22 cellular contexts compared by ENCODE assay signal in the genomic region with DNA sequence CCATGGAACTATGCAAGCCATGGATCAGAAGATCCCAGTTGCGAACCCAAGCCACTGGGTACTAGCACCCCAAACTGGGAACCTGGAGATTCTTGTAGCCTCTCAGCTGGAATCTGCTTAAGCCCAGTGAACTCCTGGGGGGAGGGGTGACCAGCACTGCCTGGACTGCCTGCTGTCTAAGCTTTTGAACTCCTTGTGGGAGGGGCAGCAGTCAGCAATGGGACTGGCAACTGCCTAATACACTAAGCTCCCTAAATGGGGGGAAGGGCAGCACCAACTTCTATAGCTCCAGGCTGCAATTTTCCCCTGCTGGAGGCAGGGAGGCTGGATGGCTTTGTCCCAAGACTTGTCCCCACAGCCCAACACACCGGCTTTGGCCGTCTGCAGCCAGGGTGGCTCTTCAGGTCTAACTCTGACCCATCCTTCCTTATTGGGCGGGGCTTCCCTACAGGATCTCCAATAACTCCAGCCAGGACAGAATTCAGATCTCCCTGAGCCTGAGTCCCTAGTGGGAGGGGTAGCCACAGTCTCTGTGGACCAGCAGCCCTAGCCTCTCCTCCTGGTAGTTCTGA.
DNase-seq lines count a peak whose midpoint lies in the region; ATAC-seq, FAIRE-seq and TF ChIP-seq lines count a peak whose summit lies in the region.
"Had no signal": no experiment of that assay in that cellular context is flagged by ENCODE, and none has a peak within 500 bp of the region (broad histone marks: within the 10 kb centered on the region; RNA-seq: fewer than 3 reads in every experiment).

No MANE protein-coding gene starts in this region.

- no peak overlapping the region for H3K27ac Mint-ChIP-seq in CD8-positive, alpha-beta T cell
- H3K27ac Mint-ChIP-seq: B cell; CD4-positive, CD25-positive, alpha-beta regulatory T cell; CD8-positive, alpha-beta memory T cell; GM23338; H9 had no signal

- peak; percentile 73 for DNase-seq in NCI-H82 (lab: John Stamatoyannopoulos, UW)
- DNase-seq in NCI-H82 treated with DMSO at 0.1 percent for 48 hours (lab: John Stamatoyannopoulos, UW; ENCODE audit: unreplicated experiment), result no peak
- peak; percentile 16 for DNase-seq in kidney
- DNase-seq in upper lobe of right lung, result peak; percentile 52
- no peak for DNase-seq in CD8-positive, alpha-beta T cell
- DNase-seq: CD4-positive, CD25-positive, alpha-beta regulatory T cell; CD8-positive, alpha-beta memory T cell; DMS 273 treated with DMSO at 0.1 percent for 48 hours; DMS79; EL; GF-D8; H9 had no signal

- H3K36me3 ChIP-seq in kidney (ENCODE audit: control insufficient read depth in 1 of 2, insufficient read depth in 2 of 2, low read length in 2 of 2), result no peaks in the 10 kb centered on the region
- no peaks in the 10 kb centered on the region for H3K36me3 ChIP-seq in upper lobe of right lung
- no peaks in the 10 kb centered on the region for H3K36me3 ChIP-seq in CD8-positive, alpha-beta T cell (ENCODE audit: insufficient read depth, low read length)
- H3K36me3 ChIP-seq: BLaER1 had no signal

- H3K9ac ChIP-seq in kidney (ENCODE audit: low read length in 2 of 2), result no peak overlapping the region
- H3K9ac ChIP-seq: BLaER1 had no signal

- H3K4me3 Mint-ChIP-seq in CD8-positive, alpha-beta T cell, result no peak overlapping the region
- H3K4me3 Mint-ChIP-seq: B cell; CD4-positive, CD25-positive, alpha-beta regulatory T cell; CD8-positive, alpha-beta memory T cell; GM23338; H9 had no signal

- intact Hi-C loops in kidney (cut with DNase I) (no loop called here), upper lobe of right lung (cut with DNase I) (no loop called here)
- intact Hi-C loops in CD8-positive, alpha-beta T cell (cut with DNase I, micrococcal nuclease), result no loop called here

- no peak overlapping the region for H3K27ac ChIP-seq in kidney (ENCODE audit: low read depth in 2 of 2, low read length in 2 of 2)
- no peak overlapping the region for H3K27ac ChIP-seq in upper lobe of right lung
- no peak overlapping the region for H3K27ac ChIP-seq in CD8-positive, alpha-beta T cell (ENCODE audit: low read depth, low read length)
- H3K27ac ChIP-seq: 22Rv1, BLaER1, C4-2B had no signal

- H3K4me1 Mint-ChIP-seq in CD8-positive, alpha-beta T cell (ENCODE audit: low read depth), result no peaks in the 10 kb centered on the region
- H3K4me1 Mint-ChIP-seq: B cell; CD4-positive, CD25-positive, alpha-beta regulatory T cell; CD8-positive, alpha-beta memory T cell; GM23338; H9 had no signal

- no peaks in the 10 kb centered on the region for H3K4me1 ChIP-seq in kidney (ENCODE audit: control insufficient read depth in 1 of 2, insufficient read depth in 1 of 2, low read depth in 1 of 2, low read length in 2 of 2)
- H3K4me1 ChIP-seq in upper lobe of right lung, result no peaks in the 10 kb centered on the region
- no peaks in the 10 kb centered on the region for H3K4me1 ChIP-seq in CD8-positive, alpha-beta T cell (ENCODE audit: insufficient read depth, low read length)
- H3K4me1 ChIP-seq: BLaER1 had no signal

- H3K27me3 ChIP-seq in upper lobe of right lung, result no peaks in the 10 kb centered on the region
- H3K27me3 ChIP-seq in CD8-positive, alpha-beta T cell (ENCODE audit: insufficient read depth, low read length), result no peaks in the 10 kb centered on the region
- H3K27me3 ChIP-seq: BLaER1 had no signal

- H3K4me3 ChIP-seq in kidney (ENCODE audit: low read length in 2 of 2), result no peak overlapping the region
- H3K4me3 ChIP-seq in upper lobe of right lung, result no peak overlapping the region
- no peak overlapping the region for H3K4me3 ChIP-seq in CD8-positive, alpha-beta T cell (ENCODE audit: low read depth, low read length)
- H3K4me3 ChIP-seq: BLaER1, GM23338 had no signal

- no peaks in the 10 kb centered on the region for H3K36me3 Mint-ChIP-seq in CD8-positive, alpha-beta T cell
- H3K36me3 Mint-ChIP-seq: CD4-positive, CD25-positive, alpha-beta regulatory T cell; CD8-positive, alpha-beta memory T cell had no signal

- no peaks in the 10 kb centered on the region for H3K27me3 Mint-ChIP-seq in CD8-positive, alpha-beta T cell (ENCODE audit: low read depth)
- H3K27me3 Mint-ChIP-seq: B cell; CD4-positive, CD25-positive, alpha-beta regulatory T cell; CD8-positive, alpha-beta memory T cell had no signal

- ATAC-seq in upper lobe of right lung (no peak), GM18511 (IDR thresholded peaks at IDR 0.05; ENCODE audit: unreplicated experiment) (no peak)
- no peak for ATAC-seq in CD8-positive, alpha-beta T cell
- ATAC-seq: GM23338, HCT116 had no signal

- TF ChIP-seq CTCF in kidney (IDR thresholded peaks at IDR 0.05; ENCODE audit: borderline replicate concordance, extremely low read depth, insufficient read depth) (no peak), upper lobe of right lung (IDR thresholded peaks at IDR 0.05) (no peak)
- no peak for TF ChIP-seq CTCF in CD8-positive, alpha-beta T cell (IDR thresholded peaks at IDR 0.05)

- CTCF ChIA-PET in CD8-positive, alpha-beta T cell (lab: Charles Lee), result no interaction called here

- FAIRE-seq in kidney (lab: Jason Lieb, UNC), result no peak
- FAIRE-seq: A204.1, D721Med, GM12891 had no signal

- H3K9me3 Mint-ChIP-seq in CD8-positive, alpha-beta T cell, result peaks cover 25% of the 10 kb centered on the region

- POLR2A ChIA-PET in CD8-positive, alpha-beta T cell (lab: Charles Lee), result no interaction called here

- H3K9me3 ChIP-seq in kidney (ENCODE audit: control insufficient read depth in 1 of 2, low read length in 2 of 2), result peaks cover 0 to 9% of the 10 kb centered on the region in 2 donors
- H3K9me3 ChIP-seq in upper lobe of right lung, result no peaks in the 10 kb centered on the region
- no peaks in the 10 kb centered on the region for H3K9me3 ChIP-seq in CD8-positive, alpha-beta T cell (ENCODE audit: low read length)

Comparison
In these comparisons a context has a peak if more than half of its experiments do, and no peak if none do; other contexts are left out.
1. DNase-seq: peak in NCI-H82 (single experiment), kidney (single experiment) and upper lobe of right lung (single experiment); none in NCI-H82 treated with DMSO at 0.1 percent for 48 hours (single experiment) and CD8-positive, alpha-beta T cell (0 of 7).